ENCODE assay signal across 8 cellular contexts in the genomic region with DNA sequence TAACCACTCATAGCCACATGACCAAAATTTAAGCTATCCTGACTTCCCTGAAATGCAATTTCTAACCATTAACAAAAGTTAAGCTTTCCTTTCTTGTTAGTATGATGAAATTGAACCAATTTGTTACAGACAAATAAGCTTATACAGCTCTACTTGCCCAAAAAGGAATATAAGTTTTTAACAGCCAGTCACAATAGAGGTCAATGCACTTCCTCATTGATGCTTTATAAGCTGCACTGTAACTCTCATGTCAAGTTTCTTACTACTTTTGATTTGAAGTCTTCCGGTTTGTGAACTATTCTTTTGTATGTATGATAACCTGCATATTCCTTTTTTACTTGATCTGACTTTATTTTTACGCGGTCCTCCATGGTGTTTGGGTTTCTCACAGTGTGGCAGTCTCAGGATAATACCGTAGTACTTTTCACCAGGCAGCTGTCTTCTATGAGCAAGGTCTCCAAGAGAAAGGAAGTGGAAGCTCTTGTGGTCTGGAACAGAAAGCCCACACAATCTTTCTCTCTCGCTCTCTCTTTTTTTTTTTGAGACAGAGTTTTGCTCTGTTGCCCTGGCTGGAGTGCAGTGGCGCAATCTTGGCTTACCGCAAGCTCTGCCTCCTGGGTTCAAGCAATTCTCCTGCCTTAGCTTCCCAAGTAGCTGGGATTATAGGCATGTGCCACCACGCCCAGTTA.
DNase-seq lines count a peak whose midpoint lies in the region; ATAC-seq, FAIRE-seq and TF ChIP-seq lines count a peak whose summit lies in the region.

No MANE protein-coding gene starts in this region.

- no peaks in the 10 kb centered on the region for H3K36me3 Mint-ChIP-seq in osteocyte (ENCODE audit: unreplicated experiment)

- H3K27ac Mint-ChIP-seq in osteocyte (ENCODE audit: unreplicated experiment), result no peak overlapping the region

- ATAC-seq in GM18861 (IDR thresholded peaks at IDR 0.05; ENCODE audit: unreplicated experiment), result peak; percentile 79
- ATAC-seq in HG02759 (IDR thresholded peaks at IDR 0.05; ENCODE audit: unreplicated experiment), result peak; percentile 75
- no peak for ATAC-seq in PC-3

- H3K4me3 ChIP-seq in colonic mucosa (no peak overlapping the region), PC-3 (ENCODE audit: low read length) (no peak overlapping the region)

- H3K36me3 ChIP-seq in colonic mucosa (no peaks in the 10 kb centered on the region), PC-3 (ENCODE audit: low read depth, low read length) (no peaks in the 10 kb centered on the region)

- H2AFZ ChIP-seq in PC-3 (ENCODE audit: low read length), result no peak overlapping the region

- H3K4me2 ChIP-seq in PC-3 (ENCODE audit: low read length), result no peak overlapping the region

- intact Hi-C loops in colonic mucosa (cut with DNase I) (no loop called here), PC-3 (cut with micrococcal nuclease) (no loop called here)

- DNase-seq in NOMO-1 treated with dmso at 0.1 percent for 144 hours (lab: John Stamatoyannopoulos, UW; ENCODE audit: unreplicated experiment) (peak; percentile 80), colonic mucosa (peak; percentile 18), osteocyte (ENCODE audit: extremely low spot score, unreplicated experiment) (no peak), urothelium cell line (ENCODE audit: low spot score) (no peak), PC-3 (no peak), NCI-H1092 (lab: John Stamatoyannopoulos, UW) (no peak)

- H3K9me3 ChIP-seq in colonic mucosa (no peaks in the 10 kb centered on the region), PC-3 (ENCODE audit: low read length) (no peaks in the 10 kb centered on the region)

- no peak overlapping the region for H3K27ac ChIP-seq in colonic mucosa
- no peak overlapping the region for H3K27ac ChIP-seq in PC-3 (ENCODE audit: low read length)

- no peaks in the 10 kb centered on the region for H3K9me3 Mint-ChIP-seq in osteocyte (ENCODE audit: unreplicated experiment)

- no peaks in the 10 kb centered on the region for H4K20me1 ChIP-seq in PC-3 (ENCODE audit: low read length)

- no peaks in the 10 kb centered on the region for H3K79me2 ChIP-seq in PC-3 (ENCODE audit: low read length)

- POLR2A ChIA-PET in PC-3 (lab: Charles Lee; ENCODE audit: unreplicated experiment), result no interaction called here

- H3K27me3 ChIP-seq in colonic mucosa (peaks cover 6% of the 10 kb centered on the region), PC-3 (ENCODE audit: low read length) (no peaks in the 10 kb centered on the region)

- BruUV-seq in PC-3 (replicated peaks; lab: Mats Ljungman, UMichigan), result no TSS peak

- H3K4me1 ChIP-seq in colonic mucosa (no peaks in the 10 kb centered on the region), PC-3 (ENCODE audit: insufficient read depth, low read length) (peaks cover 7% of the 10 kb centered on the region)

- H3K9ac ChIP-seq in colonic mucosa (ENCODE audit: low read depth in 2 of 2, low read length in 2 of 2) (no peak overlapping the region), PC-3 (ENCODE audit: low read length) (no peak overlapping the region)

- H3K4me3 Mint-ChIP-seq in osteocyte (ENCODE audit: unreplicated experiment), result no peak overlapping the region

- no peaks in the 10 kb centered on the region for H3K9me2 ChIP-seq in PC-3 (replicated peaks; ENCODE audit: low read length)

- no peak for FAIRE-seq in urothelium cell line (lab: Jason Lieb, UNC)

- peaks cover 24% of the 10 kb centered on the region for H3K27me3 Mint-ChIP-seq in osteocyte (ENCODE audit: unreplicated experiment)

- peaks cover 7% of the 10 kb centered on the region for H3K4me1 Mint-ChIP-seq in osteocyte (ENCODE audit: unreplicated experiment)

- no peaks in the 10 kb centered on the region for H3F3A ChIP-seq in PC-3 (ENCODE audit: low read length, unreplicated experiment)

- CTCF ChIA-PET in PC-3 (lab: Charles Lee), result no interaction called here

- no peak for TF ChIP-seq CTCF in colonic mucosa (IDR thresholded peaks at IDR 0.05)
- TF ChIP-seq CTCF in osteocyte (IDR thresholded peaks at IDR 0.05), result no peak
- TF ChIP-seq CTCF in PC-3 (conservative IDR thresholded peaks at IDR 0.05; ENCODE audit: low read depth, low read length), result no peak

Comparison
In these comparisons a context has a peak if more than half of its experiments do, and no peak if none do; other contexts are left out.
1. DNase-seq: peak in NOMO-1 treated with dmso at 0.1 percent for 144 hours (single experiment) and colonic mucosa (single experiment); none in osteocyte (single experiment), urothelium cell line (single experiment), PC-3 (single experiment) and NCI-H1092 (single experiment).